ENCODE assay signal across 9 cellular contexts in the genomic region with DNA sequence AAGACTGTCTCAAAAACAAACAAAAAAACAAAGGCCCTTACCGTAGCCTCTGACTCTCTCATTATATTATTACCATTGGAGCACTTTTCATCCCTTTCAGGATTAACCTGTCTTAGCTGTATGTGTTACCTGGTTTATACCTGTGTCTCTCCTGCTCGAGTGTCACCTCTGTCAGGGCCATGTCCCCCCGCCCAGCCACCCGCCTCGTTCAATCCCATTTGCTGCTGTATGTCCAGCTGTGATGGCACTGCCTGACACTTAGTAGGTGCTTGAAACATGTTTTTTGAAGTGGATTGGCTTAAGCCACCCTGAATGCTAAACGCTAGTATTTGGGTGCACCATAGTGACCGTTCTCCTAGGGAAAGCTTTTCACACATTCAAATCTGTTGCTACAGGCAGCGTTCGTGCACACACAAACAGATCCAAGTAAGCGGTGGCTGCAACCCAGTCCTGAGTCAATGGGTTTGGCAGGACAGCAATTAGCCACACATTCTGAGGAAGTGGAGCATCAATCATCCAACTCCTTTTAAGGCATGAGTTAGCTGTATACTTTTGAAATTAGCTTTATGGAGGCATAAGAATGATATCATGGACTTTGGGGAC.
A peak's percentile ranks its signal among the peaks of the same experiment; 100 is the strongest.
DNase-seq lines count a peak whose midpoint lies in the region; ATAC-seq, FAIRE-seq and TF ChIP-seq lines count a peak whose summit lies in the region.
"Had no signal": no experiment of that assay in that cellular context is flagged by ENCODE, and none has a peak within 500 bp of the region (broad histone marks: within the 10 kb centered on the region; RNA-seq: fewer than 3 reads in every experiment).

No MANE protein-coding gene starts in this region.

- H3K4me1 Mint-ChIP-seq in HFFc6 (ENCODE audit: low read depth) (peaks cover 25% of the 10 kb centered on the region), astrocyte (ENCODE audit: low read depth, unreplicated experiment) (peaks cover 11% of the 10 kb centered on the region), memory B cell (peaks cover 17% of the 10 kb centered on the region)

- peak; percentile 96 for DNase-seq in AG08395 (ENCODE audit: low spot score)
- peak; percentile 83 for DNase-seq in HFFc6
- DNase-seq in astrocyte (ENCODE audit: low read depth): peak; percentile 95
- DNase-seq in memory B cell (ENCODE audit: low spot score in 2 of 2): no peak
- no peak for DNase-seq in OCI-M1 (lab: John Stamatoyannopoulos, UW)
- DNase-seq: NCI-H524 treated with DMSO at 0.1 percent for 48 hours had no signal

- no peaks in the 10 kb centered on the region for H3K27me3 ChIP-seq in astrocyte (ENCODE audit: insufficient read depth, low read length)

- H3K9ac ChIP-seq in astrocyte (ENCODE audit: low read length): peak overlapping the region; percentile 60

- H3K27ac Mint-ChIP-seq in HFFc6 (peak overlapping the region; percentile 83), astrocyte (ENCODE audit: unreplicated experiment) (peak overlapping the region; percentile 76), memory B cell (peak overlapping the region; percentile 38)

- H3K4me1 ChIP-seq in astrocyte (ENCODE audit: insufficient read depth, low read length): peaks cover 14% of the 10 kb centered on the region

- H3K36me3 Mint-ChIP-seq in HFFc6 (ENCODE audit: low read depth) (no peaks in the 10 kb centered on the region), astrocyte (ENCODE audit: low read depth, unreplicated experiment) (no peaks in the 10 kb centered on the region), memory B cell (no peaks in the 10 kb centered on the region)

- no peak overlapping the region for H3K4me3 Mint-ChIP-seq in HFFc6
- H3K4me3 Mint-ChIP-seq in astrocyte (ENCODE audit: unreplicated experiment): no peak overlapping the region
- no peak overlapping the region for H3K4me3 Mint-ChIP-seq in memory B cell

- H3K27ac ChIP-seq in astrocyte (ENCODE audit: low read depth, low read length): peak overlapping the region; percentile 76

- TF ChIP-seq CTCF in HFFc6 (IDR thresholded peaks at IDR 0.05): no peak
- no peak for TF ChIP-seq CTCF in astrocyte (IDR thresholded peaks at IDR 0.05; ENCODE audit: insufficient read depth, low read depth, low read length)

- H3K4me3 ChIP-seq in astrocyte (ENCODE audit: insufficient read depth, low read depth, low read length): no peak overlapping the region

- no peaks in the 10 kb centered on the region for H3K79me2 ChIP-seq in astrocyte (ENCODE audit: insufficient read depth, low read length)

- H3K27me3 Mint-ChIP-seq in HFFc6 (ENCODE audit: insufficient read depth) (no peaks in the 10 kb centered on the region; the same call in 1 of the 2 replicates), astrocyte (ENCODE audit: low read depth, unreplicated experiment) (no peaks in the 10 kb centered on the region), memory B cell (no peaks in the 10 kb centered on the region)

- H3K36me3 ChIP-seq in astrocyte (ENCODE audit: insufficient read depth, low read length): no peaks in the 10 kb centered on the region

- FAIRE-seq in astrocyte (lab: Jason Lieb, UNC): no peak

- no peaks in the 10 kb centered on the region for H4K20me1 ChIP-seq in astrocyte (ENCODE audit: insufficient read depth, low read length)

- H3K9me3 ChIP-seq in astrocyte (ENCODE audit: insufficient read depth, low read depth, low read length): no peaks in the 10 kb centered on the region

- H3K9me3 Mint-ChIP-seq in HFFc6: no peaks in the 10 kb centered on the region
- no peaks in the 10 kb centered on the region for H3K9me3 Mint-ChIP-seq in astrocyte (ENCODE audit: unreplicated experiment)
- no peaks in the 10 kb centered on the region for H3K9me3 Mint-ChIP-seq in memory B cell

- H3K4me2 ChIP-seq in astrocyte (ENCODE audit: low read length): peak overlapping the region; percentile 66

- no peak for ATAC-seq in memory B cell (ENCODE audit: low read depth)
- no peak for ATAC-seq in GM19455 (IDR thresholded peaks at IDR 0.05; ENCODE audit: unreplicated experiment)
- ATAC-seq in GM19324 (IDR thresholded peaks at IDR 0.05; ENCODE audit: low FRiP score, unreplicated experiment): no peak
- ATAC-seq in HG03280 (IDR thresholded peaks at IDR 0.05; ENCODE audit: unreplicated experiment): no peak

- peak overlapping the region; percentile 58 for H2AFZ ChIP-seq in astrocyte (ENCODE audit: low read depth, low read length)

Comparison
In these comparisons a context has a peak if more than half of its experiments do, and no peak if none do; other contexts are left out.
1. DNase-seq: peak in AG08395 (single experiment), HFFc6 (single experiment) and astrocyte (single experiment); none in memory B cell (0 of 2) and OCI-M1 (single experiment).
2. Peak in every context shown above with its lines, with median percentiles within 50 percentile points of each other: H3K27ac Mint-ChIP-seq.